In the genomic region with DNA sequence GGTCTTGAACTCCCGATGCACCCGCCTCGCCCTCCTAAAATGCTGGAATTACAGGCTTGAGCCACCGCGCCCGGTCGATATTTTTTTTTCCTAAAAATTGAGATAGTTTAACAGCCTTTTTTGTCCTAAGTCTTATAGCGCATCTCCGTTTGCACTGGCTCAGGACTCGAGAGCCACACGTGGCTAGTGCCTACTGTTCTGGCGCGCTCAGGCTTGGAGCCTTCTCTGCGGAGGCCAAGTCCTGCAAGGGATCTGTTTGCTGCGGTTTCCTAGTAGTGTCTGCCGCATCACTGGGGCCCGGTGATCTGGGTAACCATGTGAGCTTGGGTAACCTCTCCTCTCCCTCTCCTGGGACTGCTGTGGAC, we compare ENCODE assay signal across 8 cellular contexts. TPM values are rescaled to one million over a fixed set of nuclear protein-coding genes. Genes with fewer than 3 reads are reported as not detected.
DNase-seq lines count a peak whose midpoint lies in the region; ATAC-seq and TF ChIP-seq lines count a peak whose summit lies in the region.

No MANE protein-coding gene starts in this region.

- peak overlapping the region; percentile 90; the same call in 1 of the 2 replicates for H3K4me3 ChIP-seq in Karpas-422 (ENCODE audit: low read length)

- TF ChIP-seq POLR2A in GM18505 (IDR thresholded peaks at IDR 0.05; ENCODE audit: borderline replicate concordance, extremely low read depth, insufficient read depth, insufficient read length): no peak

- H3K4me3 Mint-ChIP-seq in mesothelial cell of epicardium: peak overlapping the region; percentile 99

- peak overlapping the region; percentile 95 for H3K27ac Mint-ChIP-seq in mesothelial cell of epicardium

- no peak overlapping the region for H2AFZ ChIP-seq in Karpas-422 (ENCODE audit: low read length)

- peaks cover 18% of the 10 kb centered on the region for H3K4me1 ChIP-seq in Karpas-422 (ENCODE audit: low read length)

- ATAC-seq in GM19452 (IDR thresholded peaks at IDR 0.05; ENCODE audit: unreplicated experiment) (no peak), GM18505 (IDR thresholded peaks at IDR 0.05; ENCODE audit: unreplicated experiment) (no peak)

- 0 out of 2 replicates have a peak, but pooled peaks cover 13% of the 10 kb centered on the region for H4K20me1 ChIP-seq in Karpas-422 (ENCODE audit: insufficient read depth, low read depth, low read length)

- no peak for DNase-seq in Karpas-422
- peak; percentile 72 for DNase-seq in cerebellar cortex (ENCODE audit: low spot score)
- no peak for DNase-seq in mesothelial cell of epicardium (ENCODE audit: low spot score in 2 of 2, unreplicated experiment in 2 of 2)
- no peak for DNase-seq in SKM-1 (lab: John Stamatoyannopoulos, UW; ENCODE audit: unreplicated experiment)
- no peak for DNase-seq in DMS114 treated with DMSO at 0.1 percent for 48 hours (lab: John Stamatoyannopoulos, UW; ENCODE audit: unreplicated experiment)

- no peaks in the 10 kb centered on the region for H3K9me3 Mint-ChIP-seq in mesothelial cell of epicardium

- peaks cover 14% of the 10 kb centered on the region; the same call in 1 of the 2 replicates for H3K36me3 ChIP-seq in Karpas-422 (ENCODE audit: insufficient read depth, low read length)

- peaks cover 40% of the 10 kb centered on the region for H3K79me2 ChIP-seq in Karpas-422 (ENCODE audit: low read length)

- peaks cover 10% of the 10 kb centered on the region for H3K36me3 Mint-ChIP-seq in mesothelial cell of epicardium

- H3K27ac ChIP-seq in C4-2B: peak overlapping the region; percentile 94
- H3K27ac ChIP-seq in Karpas-422 (ENCODE audit: low read length): no peak overlapping the region

- H3K4me2 ChIP-seq in Karpas-422 (ENCODE audit: low read depth, low read length, poor library complexity, severe bottlenecking): peak overlapping the region; percentile 98

- no peaks in the 10 kb centered on the region for H3K27me3 ChIP-seq in Karpas-422 (ENCODE audit: low read length)

- TF ChIP-seq CTCF in C4-2B (conservative IDR thresholded peaks at IDR 0.05): no peak
- TF ChIP-seq CTCF in mesothelial cell of epicardium (IDR thresholded peaks at IDR 0.05; ENCODE audit: unreplicated experiment): no peak

- H3K9ac ChIP-seq in Karpas-422 (ENCODE audit: low read length): peak overlapping the region; percentile 45

- H3K9me3 ChIP-seq in Karpas-422 (ENCODE audit: low read length): no peaks in the 10 kb centered on the region

- H3K9me2 ChIP-seq in Karpas-422 (replicated peaks; ENCODE audit: insufficient read depth, low read length): no peaks in the 10 kb centered on the region

- H3K27me3 Mint-ChIP-seq in mesothelial cell of epicardium (ENCODE audit: low read depth): no peaks in the 10 kb centered on the region

- H3K4me1 Mint-ChIP-seq in mesothelial cell of epicardium: peaks cover 31% of the 10 kb centered on the region

RNA-seq across cellular contexts. Expression of gene MFN2, which starts 0.8 kb away (rescaled TPM):
- total RNA-seq in Karpas-422 (2014; rRNA removed; shearing (Covaris generic); ENCODE audit: low replicate concordance): 26.9 and 34.1 TPM in 2 replicates
- total RNA-seq in mesothelial cell of epicardium: 52.4 to 58.4 TPM (median 53.7 TPM) in 3 replicates

RNA-seq across cellular contexts. Expression of gene MIIP, which starts 39.9 kb away (rescaled TPM):
- 33.8 and 66.1 TPM in 2 replicates for total RNA-seq in Karpas-422 (2014; rRNA removed; shearing (Covaris generic); ENCODE audit: low replicate concordance)
- 31.7 to 37.5 TPM (median 32.0 TPM) in 3 replicates for total RNA-seq in mesothelial cell of epicardium

RNA-seq across cellular contexts. Expression of gene PLOD1, which starts 44.9 kb away (rescaled TPM):
- total RNA-seq in Karpas-422 (2014; rRNA removed; shearing (Covaris generic); ENCODE audit: low replicate concordance): 35.9 and 55.3 TPM in 2 replicates
- 198 to 206 TPM (median 203 TPM) in 3 replicates for total RNA-seq in mesothelial cell of epicardium

RNA-seq across cellular contexts. Expression of gene KIAA2013, which starts 53.2 kb away (rescaled TPM):
- total RNA-seq in Karpas-422 (2014; rRNA removed; shearing (Covaris generic); ENCODE audit: low replicate concordance): 48.4 and 94.6 TPM in 2 replicates
- 37.8 to 39.3 TPM (median 37.8 TPM) in 3 replicates for total RNA-seq in mesothelial cell of epicardium
